Comparison of ENCODE assay signal across 1 cellular context in the genomic region with DNA sequence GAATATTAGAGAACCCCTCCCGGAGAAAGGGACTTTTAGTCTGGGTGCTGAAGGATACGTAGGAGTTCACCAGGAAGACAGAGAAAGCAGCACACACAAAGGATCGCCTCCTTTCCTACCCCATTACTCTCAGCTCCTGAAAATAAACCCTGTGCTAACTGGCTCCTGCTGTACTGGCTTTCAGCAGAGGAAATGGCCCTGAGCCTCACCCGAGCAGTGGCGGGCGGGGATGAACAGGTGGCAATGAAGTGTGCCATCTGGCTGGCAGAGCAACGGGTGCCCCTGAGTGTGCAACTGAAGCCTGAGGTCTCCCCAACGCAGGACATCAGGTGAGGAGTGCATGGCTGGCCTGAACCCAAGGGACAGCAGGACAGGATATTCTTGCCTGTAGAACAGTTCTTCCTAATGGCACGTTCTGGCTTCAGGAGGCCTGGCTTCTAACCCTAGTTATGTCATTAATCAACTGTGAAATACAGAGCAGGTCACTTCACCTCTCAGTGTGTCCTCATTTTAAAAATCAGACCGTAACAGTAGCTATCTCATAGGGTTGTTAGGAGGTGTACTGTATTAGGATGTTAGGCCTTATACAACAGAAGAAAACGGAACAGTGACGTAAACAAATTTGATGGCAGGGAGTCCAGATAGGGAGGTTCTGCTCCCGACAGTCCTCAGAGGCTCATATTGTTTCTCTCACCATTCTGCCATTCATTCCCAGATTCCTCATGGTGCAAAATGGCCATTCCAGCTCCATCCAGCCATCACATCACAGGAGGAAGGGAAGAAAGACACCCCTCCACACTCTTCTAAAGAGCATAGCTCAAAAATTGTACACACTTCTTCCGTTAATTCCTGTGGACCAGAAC.
A peak's percentile ranks its signal among the peaks of the same experiment; 100 is the strongest.
TF ChIP-seq lines count a peak whose summit lies in the region.

No MANE protein-coding gene starts in this region.

TF ChIP-seq in HCT116, 20 proteins besides CTCF, POLR2A, EP300 and RAD21:
- TF ChIP-seq POLR2AphosphoS5 (IDR thresholded peaks at IDR 0.05; ENCODE audit: low read depth, low read length) (peak; percentile 60), SIN3A (IDR thresholded peaks at IDR 0.05; ENCODE audit: low read depth) (peak; percentile 10; the same call in 1 of the 2 replicates)
- TF ChIP-seq, protein P1, sequence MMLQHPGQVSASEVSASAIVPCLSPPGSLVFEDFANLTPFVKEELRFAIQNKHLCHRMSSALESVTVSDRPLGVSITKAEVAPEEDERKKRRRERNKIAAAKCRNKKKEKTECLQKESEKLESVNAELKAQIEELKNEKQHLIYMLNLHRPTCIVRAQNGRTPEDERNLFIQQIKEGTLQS (IDR thresholded peaks at IDR 0.05): no peak
